ENCODE assay signal across 12 cellular contexts in the genomic region with DNA sequence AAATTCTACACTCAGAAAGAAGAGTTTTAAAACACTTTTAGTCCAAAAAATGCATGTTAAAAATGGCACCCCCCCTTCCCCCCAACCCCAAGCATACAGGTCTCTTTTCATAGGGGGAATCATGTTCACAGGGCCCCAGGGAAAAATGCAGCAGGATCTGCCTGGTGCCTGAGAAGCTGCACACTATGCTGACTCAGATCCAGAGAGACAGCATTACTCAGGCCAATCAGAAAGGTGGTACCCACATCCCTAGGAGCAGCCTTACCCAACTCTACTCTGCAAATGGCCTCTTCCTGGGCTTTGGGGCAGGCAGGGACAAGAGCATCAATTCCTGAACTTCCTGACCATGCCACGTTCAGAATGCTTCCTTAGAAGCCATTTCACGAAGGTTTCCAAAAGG.
DNase-seq lines count a peak whose midpoint lies in the region; ATAC-seq and TF ChIP-seq lines count a peak whose summit lies in the region.
"Had no signal": no experiment of that assay in that cellular context is flagged by ENCODE, and none has a peak within 500 bp of the region (broad histone marks: within the 10 kb centered on the region; RNA-seq: fewer than 3 reads in every experiment).

No MANE protein-coding gene starts in this region.

- no peak overlapping the region for H3K4me3 Mint-ChIP-seq in activated T-cell treated with anti-CD3 and anti-CD28 coated beads, Interleukin-2, amount 50 U/mL, for 4 hours
- no peak overlapping the region for H3K4me3 Mint-ChIP-seq in activated naive CD8-positive, alpha-beta T cell treated with anti-CD3 and anti-CD28 coated beads for 36 hours
- no peak overlapping the region for H3K4me3 Mint-ChIP-seq in nephron progenitor cell

- TF ChIP-seq POLR2A in spleen (IDR thresholded peaks at IDR 0.05) = no peak

- H3K27me3 ChIP-seq in spleen (replicated peaks in 1 of 7) = no peaks in the 10 kb centered on the region

- peak overlapping the region; percentile 54 for H3K27ac Mint-ChIP-seq in activated naive CD8-positive, alpha-beta T cell treated with anti-CD3 and anti-CD28 coated beads for 36 hours
- no peak overlapping the region for H3K27ac Mint-ChIP-seq in nephron progenitor cell

- WGBS in spleen, 5 donors = 18 to 59% (median 31%) methylated on average over 2 of the region's 2 CpGs

- peaks cover 62% of the 10 kb centered on the region for H3K4me1 Mint-ChIP-seq in activated T-cell treated with anti-CD3 and anti-CD28 coated beads, Interleukin-2, amount 50 U/mL, for 4 hours (ENCODE audit: low read depth)
- H3K4me1 Mint-ChIP-seq in activated naive CD8-positive, alpha-beta T cell treated with anti-CD3 and anti-CD28 coated beads for 36 hours = peaks cover 50% of the 10 kb centered on the region
- no peaks in the 10 kb centered on the region for H3K4me1 Mint-ChIP-seq in nephron progenitor cell

- H3K27me3 Mint-ChIP-seq in activated T-cell treated with anti-CD3 and anti-CD28 coated beads, Interleukin-2, amount 50 U/mL, for 4 hours (ENCODE audit: low read depth) = no peaks in the 10 kb centered on the region
- H3K27me3 Mint-ChIP-seq in activated naive CD8-positive, alpha-beta T cell treated with anti-CD3 and anti-CD28 coated beads for 36 hours = no peaks in the 10 kb centered on the region
- H3K27me3 Mint-ChIP-seq in nephron progenitor cell (ENCODE audit: low read depth, poor library complexity) = peaks cover 24% of the 10 kb centered on the region

- DNase-seq in activated T-cell treated with anti-CD3 and anti-CD28 coated beads, Interleukin-2, amount 50 U/mL, for 4 hours = no peak
- DNase-seq in activated T-cell treated with anti-CD3 and anti-CD28 coated beads for 4 hours = no peak
- DNase-seq in LHCN-M2 (ENCODE audit: low read depth) = peak; percentile 65
- peak; percentile 17 for DNase-seq in activated naive CD8-positive, alpha-beta T cell treated with anti-CD3 and anti-CD28 coated beads for 36 hours
- DNase-seq in spleen = no peak
- DNase-seq in nephron progenitor cell = no peak
- DNase-seq in NCI-H82 (lab: John Stamatoyannopoulos, UW) = no peak
- DNase-seq: activated CD8-positive, alpha-beta memory T cell treated with anti-CD3 and anti-CD28 coated beads, Interleukin-2, amount 50 U/mL, for 48 hours; GDM1; GOT3; SW 1271 had no signal

- H3K36me3 Mint-ChIP-seq in activated T-cell treated with anti-CD3 and anti-CD28 coated beads, Interleukin-2, amount 50 U/mL, for 4 hours (ENCODE audit: insufficient read depth) = peaks cover 5% of the 10 kb centered on the region
- H3K36me3 Mint-ChIP-seq in activated naive CD8-positive, alpha-beta T cell treated with anti-CD3 and anti-CD28 coated beads for 36 hours = peaks cover 5% of the 10 kb centered on the region
- H3K36me3 Mint-ChIP-seq in nephron progenitor cell (ENCODE audit: low read depth) = no peaks in the 10 kb centered on the region

- peak; percentile 79 to 80 for ATAC-seq in activated T-cell treated with anti-CD3 and anti-CD28 coated beads, Interleukin-2, amount 50 U/mL, for 4 hours
- ATAC-seq in HG03280 (IDR thresholded peaks at IDR 0.05; ENCODE audit: unreplicated experiment) = no peak

- TF ChIP-seq CTCF in spleen (IDR thresholded peaks at IDR 0.05 in 8 of 11, conservative IDR thresholded peaks at IDR 0.05 in 3 of 11) (no peak), nephron progenitor cell (IDR thresholded peaks at IDR 0.05) (no peak)

- H3K9me3 ChIP-seq in spleen = no peaks in the 10 kb centered on the region

- H3K4me3 ChIP-seq in spleen = no peak overlapping the region

- peaks cover 34 to 57% (median 51%) of the 10 kb centered on the region in 6 donors for H3K4me1 ChIP-seq in spleen

- peaks cover 3% of the 10 kb centered on the region for H3K9me3 Mint-ChIP-seq in activated T-cell treated with anti-CD3 and anti-CD28 coated beads, Interleukin-2, amount 50 U/mL, for 4 hours
- no peaks in the 10 kb centered on the region for H3K9me3 Mint-ChIP-seq in activated naive CD8-positive, alpha-beta T cell treated with anti-CD3 and anti-CD28 coated beads for 36 hours
- H3K9me3 Mint-ChIP-seq in nephron progenitor cell = no peaks in the 10 kb centered on the region

- intact Hi-C loops in spleen (cut with DNase I; ENCODE audit: low total_unique reads) = no loop called here

- H3K27ac ChIP-seq in spleen = peak overlapping the region in 5 of 8 donors; percentile 27 to 85 (median 31)

- H3K36me3 ChIP-seq in spleen = no peaks in the 10 kb centered on the region

Comparison
In these comparisons a context has a peak if more than half of its experiments do, and no peak if none do; other contexts are left out.
1. DNase-seq: peak in LHCN-M2 (single experiment) and activated naive CD8-positive, alpha-beta T cell treated with anti-CD3 and anti-CD28 coated beads for 36 hours (single experiment); none in activated T-cell treated with anti-CD3 and anti-CD28 coated beads, Interleukin-2, amount 50 U/mL, for 4 hours (single experiment), activated T-cell treated with anti-CD3 and anti-CD28 coated beads for 4 hours (single experiment), spleen (single experiment), nephron progenitor cell (single experiment) and NCI-H82 (single experiment).